1 cellular context compared by ENCODE assay signal in the genomic region with DNA sequence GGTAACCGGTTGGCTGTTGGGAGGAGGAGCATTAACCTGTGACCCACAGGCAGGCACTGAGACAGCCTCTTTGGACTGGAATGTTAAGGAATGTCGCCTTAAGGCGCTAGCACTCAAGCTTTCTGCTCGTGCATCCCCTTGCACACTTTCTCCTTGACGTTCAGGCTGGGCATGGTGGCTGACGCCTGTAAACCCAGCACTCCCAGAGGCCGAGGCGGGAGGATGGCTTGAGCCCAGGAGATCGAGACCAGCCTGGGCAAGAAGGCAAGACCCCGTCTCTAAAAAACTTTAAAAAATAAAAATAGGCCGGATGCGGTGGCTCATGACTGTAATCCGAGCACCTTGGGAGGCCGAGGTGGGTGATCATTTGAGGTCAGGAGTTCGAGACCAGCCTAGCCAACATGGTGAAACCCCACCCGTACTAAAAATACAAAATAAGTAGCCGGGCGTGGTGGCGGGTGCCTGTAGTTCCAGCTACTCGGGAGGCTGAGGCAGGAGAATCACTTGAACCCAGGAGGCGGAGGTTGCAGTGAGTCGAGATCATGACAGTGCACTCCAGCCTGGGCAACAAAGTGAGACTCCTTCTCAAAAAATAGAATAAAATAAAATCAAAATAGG.
TF ChIP-seq lines count a peak whose summit lies in the region.

No MANE protein-coding gene starts in this region.

TF ChIP-seq in GM23338, 12 proteins besides CTCF, POLR2A, EP300 and RAD21 (continued from another document):
- TF ChIP-seq, protein P1, sequence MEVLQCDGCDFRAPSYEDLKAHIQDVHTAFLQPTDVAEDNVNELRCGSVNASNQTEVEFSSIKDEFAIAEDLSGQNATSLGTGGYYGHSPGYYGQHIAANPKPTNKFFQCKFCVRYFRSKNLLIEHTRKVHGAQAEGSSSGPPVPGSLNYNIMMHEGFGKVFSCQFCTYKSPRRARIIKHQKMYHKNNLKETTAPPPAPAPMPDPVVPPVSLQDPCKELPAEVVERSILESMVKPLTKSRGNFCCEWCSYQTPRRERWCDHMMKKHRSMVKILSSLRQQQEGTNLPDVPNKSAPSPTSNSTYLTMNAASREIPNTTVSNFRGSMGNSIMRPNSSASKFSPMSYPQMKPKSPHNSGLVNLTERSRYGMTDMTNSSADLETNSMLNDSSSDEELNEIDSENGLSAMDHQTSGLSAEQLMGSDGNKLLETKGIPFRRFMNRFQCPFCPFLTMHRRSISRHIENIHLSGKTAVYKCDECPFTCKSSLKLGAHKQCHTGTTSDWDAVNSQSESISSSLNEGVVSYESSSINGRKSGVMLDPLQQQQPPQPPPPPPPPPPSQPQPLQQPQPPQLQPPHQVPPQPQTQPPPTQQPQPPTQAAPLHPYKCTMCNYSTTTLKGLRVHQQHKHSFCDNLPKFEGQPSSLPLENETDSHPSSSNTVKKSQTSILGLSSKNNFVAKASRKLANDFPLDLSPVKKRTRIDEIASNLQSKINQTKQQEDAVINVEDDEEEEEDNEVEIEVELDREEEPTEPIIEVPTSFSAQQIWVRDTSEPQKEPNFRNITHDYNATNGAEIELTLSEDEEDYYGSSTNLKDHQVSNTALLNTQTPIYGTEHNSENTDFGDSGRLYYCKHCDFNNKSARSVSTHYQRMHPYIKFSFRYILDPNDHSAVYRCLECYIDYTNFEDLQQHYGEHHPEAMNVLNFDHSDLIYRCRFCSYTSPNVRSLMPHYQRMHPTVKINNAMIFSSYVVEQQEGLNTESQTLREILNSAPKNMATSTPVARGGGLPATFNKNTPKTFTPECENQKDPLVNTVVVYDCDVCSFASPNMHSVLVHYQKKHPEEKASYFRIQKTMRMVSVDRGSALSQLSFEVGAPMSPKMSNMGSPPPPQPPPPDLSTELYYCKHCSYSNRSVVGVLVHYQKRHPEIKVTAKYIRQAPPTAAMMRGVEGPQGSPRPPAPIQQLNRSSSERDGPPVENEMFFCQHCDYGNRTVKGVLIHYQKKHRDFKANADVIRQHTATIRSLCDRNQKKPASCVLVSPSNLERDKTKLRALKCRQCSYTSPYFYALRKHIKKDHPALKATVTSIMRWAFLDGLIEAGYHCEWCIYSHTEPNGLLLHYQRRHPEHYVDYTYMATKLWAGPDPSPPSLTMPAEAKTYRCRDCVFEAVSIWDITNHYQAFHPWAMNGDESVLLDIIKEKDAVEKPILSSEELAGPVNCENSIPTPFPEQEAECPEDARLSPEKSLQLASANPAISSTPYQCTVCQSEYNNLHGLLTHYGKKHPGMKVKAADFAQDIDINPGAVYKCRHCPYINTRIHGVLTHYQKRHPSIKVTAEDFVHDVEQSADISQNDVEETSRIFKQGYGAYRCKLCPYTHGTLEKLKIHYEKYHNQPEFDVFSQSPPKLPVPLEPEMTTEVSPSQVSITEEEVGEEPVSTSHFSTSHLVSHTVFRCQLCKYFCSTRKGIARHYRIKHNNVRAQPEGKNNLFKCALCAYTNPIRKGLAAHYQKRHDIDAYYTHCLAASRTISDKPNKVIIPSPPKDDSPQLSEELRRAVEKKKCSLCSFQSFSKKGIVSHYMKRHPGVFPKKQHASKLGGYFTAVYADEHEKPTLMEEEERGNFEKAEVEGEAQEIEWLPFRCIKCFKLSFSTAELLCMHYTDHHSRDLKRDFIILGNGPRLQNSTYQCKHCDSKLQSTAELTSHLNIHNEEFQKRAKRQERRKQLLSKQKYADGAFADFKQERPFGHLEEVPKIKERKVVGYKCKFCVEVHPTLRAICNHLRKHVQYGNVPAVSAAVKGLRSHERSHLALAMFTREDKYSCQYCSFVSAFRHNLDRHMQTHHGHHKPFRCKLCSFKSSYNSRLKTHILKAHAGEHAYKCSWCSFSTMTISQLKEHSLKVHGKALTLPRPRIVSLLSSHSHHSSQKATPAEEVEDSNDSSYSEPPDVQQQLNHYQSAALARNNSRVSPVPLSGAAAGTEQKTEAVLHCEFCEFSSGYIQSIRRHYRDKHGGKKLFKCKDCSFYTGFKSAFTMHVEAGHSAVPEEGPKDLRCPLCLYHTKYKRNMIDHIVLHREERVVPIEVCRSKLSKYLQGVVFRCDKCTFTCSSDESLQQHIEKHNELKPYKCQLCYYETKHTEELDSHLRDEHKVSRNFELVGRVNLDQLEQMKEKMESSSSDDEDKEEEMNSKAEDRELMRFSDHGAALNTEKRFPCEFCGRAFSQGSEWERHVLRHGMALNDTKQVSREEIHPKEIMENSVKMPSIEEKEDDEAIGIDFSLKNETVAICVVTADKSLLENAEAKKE (CRISPR knock-in tag; IDR thresholded peaks at IDR 0.05), result no peak
- TF ChIP-seq ZNF331 (CRISPR knock-in tag; IDR thresholded peaks at IDR 0.05; ENCODE audit: low read depth) (no peak), EZH2phosphoT487 (IDR thresholded peaks at IDR 0.05; ENCODE audit: unreplicated experiment) (no peak), EZH2 (IDR thresholded peaks at IDR 0.05; ENCODE audit: low read depth, unreplicated experiment) (no peak), NANOG (IDR thresholded peaks at IDR 0.05; ENCODE audit: borderline replicate concordance) (no peak), STAT1 (IDR thresholded peaks at IDR 0.05; ENCODE audit: unreplicated experiment) (no peak), JUNB (IDR thresholded peaks at IDR 0.05; ENCODE audit: unreplicated experiment) (no peak), CREB1 (CRISPR knock-in tag; IDR thresholded peaks at IDR 0.05; ENCODE audit: low read depth) (no peak), ZNF114 (CRISPR knock-in tag; IDR thresholded peaks at IDR 0.05) (no peak)
- TF ChIP-seq, protein P2, sequence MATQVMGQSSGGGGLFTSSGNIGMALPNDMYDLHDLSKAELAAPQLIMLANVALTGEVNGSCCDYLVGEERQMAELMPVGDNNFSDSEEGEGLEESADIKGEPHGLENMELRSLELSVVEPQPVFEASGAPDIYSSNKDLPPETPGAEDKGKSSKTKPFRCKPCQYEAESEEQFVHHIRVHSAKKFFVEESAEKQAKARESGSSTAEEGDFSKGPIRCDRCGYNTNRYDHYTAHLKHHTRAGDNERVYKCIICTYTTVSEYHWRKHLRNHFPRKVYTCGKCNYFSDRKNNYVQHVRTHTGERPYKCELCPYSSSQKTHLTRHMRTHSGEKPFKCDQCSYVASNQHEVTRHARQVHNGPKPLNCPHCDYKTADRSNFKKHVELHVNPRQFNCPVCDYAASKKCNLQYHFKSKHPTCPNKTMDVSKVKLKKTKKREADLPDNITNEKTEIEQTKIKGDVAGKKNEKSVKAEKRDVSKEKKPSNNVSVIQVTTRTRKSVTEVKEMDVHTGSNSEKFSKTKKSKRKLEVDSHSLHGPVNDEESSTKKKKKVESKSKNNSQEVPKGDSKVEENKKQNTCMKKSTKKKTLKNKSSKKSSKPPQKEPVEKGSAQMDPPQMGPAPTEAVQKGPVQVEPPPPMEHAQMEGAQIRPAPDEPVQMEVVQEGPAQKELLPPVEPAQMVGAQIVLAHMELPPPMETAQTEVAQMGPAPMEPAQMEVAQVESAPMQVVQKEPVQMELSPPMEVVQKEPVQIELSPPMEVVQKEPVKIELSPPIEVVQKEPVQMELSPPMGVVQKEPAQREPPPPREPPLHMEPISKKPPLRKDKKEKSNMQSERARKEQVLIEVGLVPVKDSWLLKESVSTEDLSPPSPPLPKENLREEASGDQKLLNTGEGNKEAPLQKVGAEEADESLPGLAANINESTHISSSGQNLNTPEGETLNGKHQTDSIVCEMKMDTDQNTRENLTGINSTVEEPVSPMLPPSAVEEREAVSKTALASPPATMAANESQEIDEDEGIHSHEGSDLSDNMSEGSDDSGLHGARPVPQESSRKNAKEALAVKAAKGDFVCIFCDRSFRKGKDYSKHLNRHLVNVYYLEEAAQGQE (IDR thresholded peaks at IDR 0.05; ENCODE audit: unreplicated experiment), result no peak
- TF ChIP-seq, protein P3, sequence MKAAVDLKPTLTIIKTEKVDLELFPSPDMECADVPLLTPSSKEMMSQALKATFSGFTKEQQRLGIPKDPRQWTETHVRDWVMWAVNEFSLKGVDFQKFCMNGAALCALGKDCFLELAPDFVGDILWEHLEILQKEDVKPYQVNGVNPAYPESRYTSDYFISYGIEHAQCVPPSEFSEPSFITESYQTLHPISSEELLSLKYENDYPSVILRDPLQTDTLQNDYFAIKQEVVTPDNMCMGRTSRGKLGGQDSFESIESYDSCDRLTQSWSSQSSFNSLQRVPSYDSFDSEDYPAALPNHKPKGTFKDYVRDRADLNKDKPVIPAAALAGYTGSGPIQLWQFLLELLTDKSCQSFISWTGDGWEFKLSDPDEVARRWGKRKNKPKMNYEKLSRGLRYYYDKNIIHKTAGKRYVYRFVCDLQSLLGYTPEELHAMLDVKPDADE (IDR thresholded peaks at IDR 0.05), result no peak
